ENCODE assay signal across 8 cellular contexts in genomic region chr1:147928236-147929132, GRCh38. TPM values are rescaled to one million over a fixed set of nuclear protein-coding genes. Genes with fewer than 3 reads are reported as not detected.
DNase-seq lines count a peak whose midpoint lies in the region; ATAC-seq, FAIRE-seq and TF ChIP-seq lines count a peak whose summit lies in the region.
"Not testable (repeated sequence)": the region's sequence is repeated elsewhere in the genome, so short reads cannot be mapped to it uniquely, and the experiment has no call there.

GPR89B (plus strand) TSS chr1:147928420; CDS start chr1:147928537, 117 bp downstream.

- peak within 1 kb of the TSS; percentile 80 for H3K27ac Mint-ChIP-seq in T-helper 2 cell treated with Interferon-gamma antibody and Interleukin-4, amounts not matched to agents 5 μg/mL and 100 μg/mL, for 36 hours
- H3K27ac Mint-ChIP-seq in astrocyte (ENCODE audit: unreplicated experiment): not testable (repeated sequence)

- H3K27ac ChIP-seq in astrocyte (ENCODE audit: low read depth, low read length): peak within 1 kb of the TSS; percentile 70
- peak within 1 kb of the TSS; percentile 81 to 84 for H3K27ac ChIP-seq in uterus

- not testable (repeated sequence) for TF ChIP-seq CTCF in astrocyte (IDR thresholded peaks at IDR 0.05; ENCODE audit: insufficient read depth, low read depth, low read length); uterus (IDR thresholded peaks at IDR 0.05)

- peak within 1 kb of the TSS; percentile 83 for H3K4me2 ChIP-seq in astrocyte (ENCODE audit: low read length)

- H3K4me3 Mint-ChIP-seq in T-helper 2 cell treated with Interferon-gamma antibody and Interleukin-4, amounts not matched to agents 5 μg/mL and 100 μg/mL, for 36 hours: peak within 1 kb of the TSS; percentile 76
- peak within 1 kb of the TSS; percentile 84 for H3K4me3 Mint-ChIP-seq in astrocyte (ENCODE audit: unreplicated experiment)

- H2AFZ ChIP-seq in astrocyte (ENCODE audit: low read depth, low read length): peak within 1 kb of the TSS; percentile 96

- ATAC-seq in GM18502 (IDR thresholded peaks at IDR 0.05; ENCODE audit: poor library complexity, unreplicated experiment) (peak; percentile 95), HG02970 (IDR thresholded peaks at IDR 0.05; ENCODE audit: low FRiP score, unreplicated experiment) (peak; percentile 93)

- H3K36me3 ChIP-seq in astrocyte (ENCODE audit: insufficient read depth, low read length); uterus: not testable (repeated sequence)

- DNase-seq in NCI-H187 treated with DMSO at 0.1 percent for 48 hours (lab: John Stamatoyannopoulos, UW) (peak; percentile 77), astrocyte (ENCODE audit: low read depth) (peak; percentile 70), hepatic stellate cell (ENCODE audit: low spot score) (peak; percentile 71), putamen (ENCODE audit: low spot score) (peak; percentile 86), uterus (peak; percentile 75 to 93)
- peak; percentile 87 for DNase-seq in T-helper 2 cell treated with Interferon-gamma antibody and Interleukin-4, amounts not matched to agents 5 μg/mL and 100 μg/mL, for 36 hours (ENCODE audit: low spot score)

- H3K9ac ChIP-seq in astrocyte (ENCODE audit: low read length): peak within 1 kb of the TSS; percentile 84

- not testable (repeated sequence) for H4K20me1 ChIP-seq in astrocyte (ENCODE audit: insufficient read depth, low read length)

- TF ChIP-seq POLR2A in uterus (IDR thresholded peaks at IDR 0.05): peak; percentile 63 to 92

- H3K4me3 ChIP-seq in astrocyte (ENCODE audit: insufficient read depth, low read depth, low read length): peak within 1 kb of the TSS; percentile 75
- peak within 1 kb of the TSS; percentile 72 to 81 for H3K4me3 ChIP-seq in uterus

- not testable (repeated sequence) for H3K4me1 ChIP-seq in astrocyte (ENCODE audit: insufficient read depth, low read length); uterus

- H3K9me3 Mint-ChIP-seq in T-helper 2 cell treated with Interferon-gamma antibody and Interleukin-4, amounts not matched to agents 5 μg/mL and 100 μg/mL, for 36 hours; astrocyte (ENCODE audit: unreplicated experiment): not testable (repeated sequence)

- FAIRE-seq in astrocyte (lab: Jason Lieb, UNC): not testable (repeated sequence)

- H3K36me3 Mint-ChIP-seq in T-helper 2 cell treated with Interferon-gamma antibody and Interleukin-4, amounts not matched to agents 5 μg/mL and 100 μg/mL, for 36 hours (ENCODE audit: low read depth); astrocyte (ENCODE audit: low read depth, unreplicated experiment): not testable (repeated sequence)

- H3K79me2 ChIP-seq in astrocyte (ENCODE audit: insufficient read depth, low read length): not testable (repeated sequence)

- H3K27me3 ChIP-seq in astrocyte (ENCODE audit: insufficient read depth, low read length); uterus: not testable (repeated sequence)

- not testable (repeated sequence) for H3K27me3 Mint-ChIP-seq in T-helper 2 cell treated with Interferon-gamma antibody and Interleukin-4, amounts not matched to agents 5 μg/mL and 100 μg/mL, for 36 hours (ENCODE audit: low read depth); astrocyte (ENCODE audit: low read depth, unreplicated experiment)

- peaks cover 23% of the 10 kb centered on the region for H3K4me1 Mint-ChIP-seq in T-helper 2 cell treated with Interferon-gamma antibody and Interleukin-4, amounts not matched to agents 5 μg/mL and 100 μg/mL, for 36 hours (ENCODE audit: low read depth)
- H3K4me1 Mint-ChIP-seq in astrocyte (ENCODE audit: low read depth, unreplicated experiment): not testable (repeated sequence)

- intact Hi-C loops in uterus (cut with DNase I; ENCODE audit: low total_unique reads): not testable (repeated sequence)

- H3K9me3 ChIP-seq in astrocyte (ENCODE audit: insufficient read depth, low read depth, low read length); uterus: not testable (repeated sequence)

RNA-seq across cellular contexts. Expression of gene GPR89B, which starts in this region (rescaled TPM):
- total RNA-seq in astrocyte (12.2 and 13.0 TPM in 2 replicates), uterus (10 to 100 TPM; 20.2 to 72.4 (median 30.1) TPM)

Comparison
In these comparisons a context has a peak if more than half of its experiments do, and no peak if none do; other contexts are left out.
1. Peak in every context shown above with its lines: DNase-seq, ATAC-seq, H3K4me3 ChIP-seq and H3K27ac ChIP-seq.